33 cellular contexts compared by ENCODE assay signal in genomic region chr3:47301456-47301855, GRCh38.
"Had no signal": no experiment of that assay in that cellular context is flagged by ENCODE, and none has a peak within 500 bp of the region (broad histone marks: within the 10 kb centered on the region; RNA-seq: fewer than 3 reads in every experiment).

No MANE protein-coding gene starts in this region.

- H3K9me2 ChIP-seq: SK-N-SH had no signal

- H3K27me3 Mint-ChIP-seq: activated CD4-positive, alpha-beta memory T cell treated with anti-CD3 and anti-CD28 coated beads, Interleukin-2, amount 10 ng/mL, durations not matched to agents 7 days and 5 days; activated T-cell treated with anti-CD3 and anti-CD28 coated beads, Interleukin-2, amount 50 U/mL, for 24 hours; T-cell had no signal

- H3K36me3 ChIP-seq: breast epithelium, SJSA1 had no signal

- H3K9me3 Mint-ChIP-seq: activated CD4-positive, alpha-beta memory T cell treated with anti-CD3 and anti-CD28 coated beads, Interleukin-2, amount 10 ng/mL, durations not matched to agents 7 days and 5 days; activated naive CD4-positive, alpha-beta T cell treated with anti-CD3 and anti-CD28 coated beads for 36 hours; activated naive CD4-positive, alpha-beta T cell treated with anti-CD3 and anti-CD28 coated beads, Interleukin-2, amount 50 U/mL, for 72 hours; activated T-cell treated with anti-CD3 and anti-CD28 coated beads, Interleukin-2, amount 50 U/mL, for 24 hours; activated T-helper 1 cell treated with anti-CD3 and anti-CD28 coated beads, Interleukin-12 subunit alpha, Interleukin-12 subunit beta, Interleukin-2, Interleukin-4 antibody, amounts not matched to agents 30 ng/mL and 10 ng/mL and 1 ng/mL, durations not matched to agents 14 hours and 24 hours and 36 hours; T-cell had no signal

- ATAC-seq: activated naive CD4-positive, alpha-beta T cell treated with anti-CD3 and anti-CD28 coated beads, Interleukin-2, amount 50 U/mL, for 72 hours; body of pancreas; PC-3; T-cell had no signal

- H3K9me3 ChIP-seq: adrenal gland, body of pancreas, breast epithelium, MG63, Peyer's patch, SJSA1, SK-N-SH had no signal

- H3K4me1 ChIP-seq: body of pancreas, breast epithelium, Peyer's patch, SJSA1 had no signal

- DNase-seq: activated CD4-positive, alpha-beta memory T cell treated with anti-CD3 and anti-CD28 coated beads, Interleukin-2, amount 10 ng/mL, durations not matched to agents 7 days and 5 days; activated CD4-positive, alpha-beta T cell treated with anti-CD3 and anti-CD28 coated beads for 1 hour; activated CD4-positive, alpha-beta T cell treated with anti-CD3 and anti-CD28 coated beads for 48 hours; activated CD4-positive, CD25-positive, alpha-beta regulatory T cell; activated gamma-delta T cell treated with Interleukin-2 at 50 U/mL for 16 hours; activated naive CD4-positive, alpha-beta T cell treated with anti-CD3 and anti-CD28 coated beads for 36 hours; activated T-cell treated with anti-CD3 and anti-CD28 coated beads, Interleukin-2, amount 50 U/mL, for 24 hours; body of pancreas; Kasumi-1; KG1; MG63; NCI-H1092; NCI-H1436 treated with DMSO at 0.1 percent for 48 hours; NCI-H1694 treated with DMSO at 0.1 percent for 48 hours; NCI-H2029; NCI-H510A; NCI-H526; NCI-H748 treated with DMSO at 0.1 percent for 48 hours; NK-92 treated with Interleukin-12 subunit alpha and Interleukin-12 subunit beta, amount 100 ng/mL, for 24 hours; PC-3; Peyer's patch; RPMI8226; SHP77 treated with DMSO at 0.1 percent for 48 hours; SK-N-SH; T-cell; T-helper 2 cell; T-helper 9 cell had no signal

- H3K27ac ChIP-seq: adrenal gland, body of pancreas, breast epithelium, Peyer's patch, SJSA1, VCaP had no signal

- H3K27ac Mint-ChIP-seq: activated CD4-positive, alpha-beta memory T cell treated with anti-CD3 and anti-CD28 coated beads, Interleukin-2, amount 10 ng/mL, durations not matched to agents 7 days and 5 days; activated naive CD4-positive, alpha-beta T cell treated with anti-CD3 and anti-CD28 coated beads for 36 hours; activated naive CD4-positive, alpha-beta T cell treated with anti-CD3 and anti-CD28 coated beads, Interleukin-2, amount 50 U/mL, for 72 hours; activated T-cell treated with anti-CD3 and anti-CD28 coated beads, Interleukin-2, amount 50 U/mL, for 24 hours; activated T-helper 1 cell treated with anti-CD3 and anti-CD28 coated beads, Interleukin-12 subunit alpha, Interleukin-12 subunit beta, Interleukin-2, Interleukin-4 antibody, amounts not matched to agents 30 ng/mL and 10 ng/mL and 1 ng/mL, durations not matched to agents 14 hours and 24 hours and 36 hours; T-cell had no signal

- H3K27me3 ChIP-seq: adrenal gland, body of pancreas, breast epithelium, MG63, Peyer's patch, SJSA1 had no signal

- H3K4me3 ChIP-seq: adrenal gland, body of pancreas, breast epithelium, MG63, Peyer's patch, SJSA1 had no signal

- H3K4me2 ChIP-seq: SK-N-SH had no signal

- H3K4me3 Mint-ChIP-seq: activated CD4-positive, alpha-beta memory T cell treated with anti-CD3 and anti-CD28 coated beads, Interleukin-2, amount 10 ng/mL, durations not matched to agents 7 days and 5 days; activated naive CD4-positive, alpha-beta T cell treated with anti-CD3 and anti-CD28 coated beads for 36 hours; activated T-cell treated with anti-CD3 and anti-CD28 coated beads, Interleukin-2, amount 50 U/mL, for 24 hours; activated T-helper 1 cell treated with anti-CD3 and anti-CD28 coated beads, Interleukin-12 subunit alpha, Interleukin-12 subunit beta, Interleukin-2, Interleukin-4 antibody, amounts not matched to agents 30 ng/mL and 10 ng/mL and 1 ng/mL, durations not matched to agents 14 hours and 24 hours and 36 hours; T-cell had no signal
